In genomic region chrX:11171956-11172355, GRCh38 we compare ENCODE assay signal across 16 cellular contexts.
A peak's percentile ranks its signal among the peaks of the same experiment; 100 is the strongest.
DNase-seq lines count a peak whose midpoint lies in the region; ATAC-seq and TF ChIP-seq lines count a peak whose summit lies in the region.
"Had no signal": no experiment of that assay in that cellular context is flagged by ENCODE, and none has a peak within 500 bp of the region (broad histone marks: within the 10 kb centered on the region; RNA-seq: fewer than 3 reads in every experiment).

No MANE protein-coding gene starts in this region.

- H3K27ac ChIP-seq in psoas muscle = peak overlapping the region; percentile 30
- peak overlapping the region; percentile 43 to 60 (median 48) for H3K27ac ChIP-seq in gastrocnemius medialis
- H3K27ac ChIP-seq in thoracic aorta = peak overlapping the region in 1 of 2 donors; percentile 49
- H3K27ac ChIP-seq: BLaER1 had no signal

- TF ChIP-seq POLR2A in gastrocnemius medialis (IDR thresholded peaks at IDR 0.05) = no peak

- peaks cover 0 to 9% (median 0%) of the 10 kb centered on the region in 3 donors for H3K27me3 ChIP-seq in psoas muscle (ENCODE audit: insufficient read depth in 3 of 3, low read length in 2 of 3)
- no peaks in the 10 kb centered on the region for H3K27me3 ChIP-seq in gastrocnemius medialis
- no peaks in the 10 kb centered on the region for H3K27me3 ChIP-seq in thoracic aorta (replicated peaks; ENCODE audit: insufficient read depth)
- H3K27me3 ChIP-seq: BE2C had no signal

- in situ Hi-C loops in gastrocnemius medialis (cut with MboI; ENCODE audit: low sequenced_read_pairs in 4 of 4) = no loop called here

- H3K36me3 ChIP-seq in psoas muscle (ENCODE audit: insufficient read depth in 1 of 2, low read depth in 1 of 2) = peaks cover 0 to 8% of the 10 kb centered on the region in 2 donors
- H3K36me3 ChIP-seq in gastrocnemius medialis = no peaks in the 10 kb centered on the region
- no peaks in the 10 kb centered on the region for H3K36me3 ChIP-seq in thoracic aorta
- H3K36me3 ChIP-seq: BE2C, BLaER1 had no signal

- ATAC-seq in psoas muscle = peak; percentile 64 to 82 (median 71)
- peak; percentile 52 to 76 for ATAC-seq in gastrocnemius medialis
- ATAC-seq in thoracic aorta (ENCODE audit: insufficient number of reproducible peaks, low FRiP score, low read depth) = no peak
- no peak for ATAC-seq in SK-N-SH treated with all-trans-retinoic acid at 6 μM for 48 hours
- ATAC-seq: CD8-positive, alpha-beta T cell had no signal

- H3K9me3 ChIP-seq in psoas muscle (no peaks in the 10 kb centered on the region), gastrocnemius medialis (no peaks in the 10 kb centered on the region), thoracic aorta (no peaks in the 10 kb centered on the region)
- H3K9me3 ChIP-seq: BE2C, BLaER1, Caco-2 had no signal

- intact Hi-C loops in psoas muscle (cut with DNase I) (no loop called here), gastrocnemius medialis (cut with DNase I; ENCODE audit: low total_unique reads) (no loop called here)

- H3K4me1 ChIP-seq in psoas muscle = no peaks in the 10 kb centered on the region
- peaks cover 0 to 15% of the 10 kb centered on the region in 2 donors for H3K4me1 ChIP-seq in gastrocnemius medialis
- peaks cover 4 to 22% of the 10 kb centered on the region in 2 donors for H3K4me1 ChIP-seq in thoracic aorta (ENCODE audit: control insufficient read depth in 1 of 2, low read depth in 2 of 2)
- H3K4me1 ChIP-seq: BE2C, BLaER1, Caco-2 had no signal

- peak overlapping the region; percentile 21 for H3K4me3 ChIP-seq in psoas muscle
- no peak overlapping the region for H3K4me3 ChIP-seq in gastrocnemius medialis
- peak overlapping the region; percentile 35 for H3K4me3 ChIP-seq in thoracic aorta
- H3K4me3 ChIP-seq: BLaER1 had no signal

- WGBS in psoas muscle, 3 donors = 36 to 52% (median 44%) methylated on average over 4 of the region's 4 CpGs

- DNase-seq in psoas muscle = no peak
- peak in 1 of 2 donors; percentile 10 for DNase-seq in gastrocnemius medialis
- DNase-seq in thoracic aorta (ENCODE audit: low spot score) = no peak
- no peak for DNase-seq in NCI-H774 (lab: John Stamatoyannopoulos, UW)
- DNase-seq: 8988T; ACHN; BE2C; C1 segment of cervical spinal cord; Caco-2; Calu3; CD4-positive, CD25-positive, alpha-beta regulatory T cell; CD8-positive, alpha-beta T cell; DMS79 treated with DMSO at 0.1 percent for 48 hours; GF-D8 had no signal

- TF ChIP-seq CTCF in psoas muscle (IDR thresholded peaks at IDR 0.05) (no peak), gastrocnemius medialis (IDR thresholded peaks at IDR 0.05 in 4 of 5, conservative IDR thresholded peaks at IDR 0.05 in 1 of 5) (no peak), thoracic aorta (IDR thresholded peaks at IDR 0.05) (no peak)

TF ChIP-seq in SK-N-SH treated with all-trans-retinoic acid at 6 μM for 48 hours, 23 proteins besides CTCF, POLR2A, EP300 and RAD21:
- TF ChIP-seq ZNF8 (CRISPR knock-in tag; IDR thresholded peaks at IDR 0.05) (no peak), PPARA (CRISPR knock-in tag; IDR thresholded peaks at IDR 0.05; ENCODE audit: borderline replicate concordance) (no peak), ZC3H10 (CRISPR knock-in tag; IDR thresholded peaks at IDR 0.05) (no peak), BACH2 (CRISPR knock-in tag; IDR thresholded peaks at IDR 0.05; ENCODE audit: borderline replicate concordance) (no peak), OSR1 (CRISPR knock-in tag; IDR thresholded peaks at IDR 0.05) (no peak), GLIS3 (CRISPR knock-in tag; IDR thresholded peaks at IDR 0.05) (no peak), CREB5 (CRISPR knock-in tag; IDR thresholded peaks at IDR 0.05; ENCODE audit: low read depth) (no peak), ESRRG (CRISPR knock-in tag; IDR thresholded peaks at IDR 0.05) (no peak), CSDC2 (CRISPR knock-in tag; IDR thresholded peaks at IDR 0.05) (no peak), ISL1 (CRISPR knock-in tag; IDR thresholded peaks at IDR 0.05) (no peak), SNAI2 (CRISPR knock-in tag; IDR thresholded peaks at IDR 0.05) (no peak), TOX (CRISPR knock-in tag; IDR thresholded peaks at IDR 0.05; ENCODE audit: borderline replicate concordance) (no peak)
- TF ChIP-seq, protein P1, sequence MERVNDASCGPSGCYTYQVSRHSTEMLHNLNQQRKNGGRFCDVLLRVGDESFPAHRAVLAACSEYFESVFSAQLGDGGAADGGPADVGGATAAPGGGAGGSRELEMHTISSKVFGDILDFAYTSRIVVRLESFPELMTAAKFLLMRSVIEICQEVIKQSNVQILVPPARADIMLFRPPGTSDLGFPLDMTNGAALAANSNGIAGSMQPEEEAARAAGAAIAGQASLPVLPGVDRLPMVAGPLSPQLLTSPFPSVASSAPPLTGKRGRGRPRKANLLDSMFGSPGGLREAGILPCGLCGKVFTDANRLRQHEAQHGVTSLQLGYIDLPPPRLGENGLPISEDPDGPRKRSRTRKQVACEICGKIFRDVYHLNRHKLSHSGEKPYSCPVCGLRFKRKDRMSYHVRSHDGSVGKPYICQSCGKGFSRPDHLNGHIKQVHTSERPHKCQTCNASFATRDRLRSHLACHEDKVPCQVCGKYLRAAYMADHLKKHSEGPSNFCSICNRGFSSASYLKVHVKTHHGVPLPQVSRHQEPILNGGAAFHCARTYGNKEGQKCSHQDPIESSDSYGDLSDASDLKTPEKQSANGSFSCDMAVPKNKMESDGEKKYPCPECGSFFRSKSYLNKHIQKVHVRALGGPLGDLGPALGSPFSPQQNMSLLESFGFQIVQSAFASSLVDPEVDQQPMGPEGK (CRISPR knock-in tag; IDR thresholded peaks at IDR 0.05; ENCODE audit: borderline replicate concordance) = no peak
- TF ChIP-seq, protein P2, sequence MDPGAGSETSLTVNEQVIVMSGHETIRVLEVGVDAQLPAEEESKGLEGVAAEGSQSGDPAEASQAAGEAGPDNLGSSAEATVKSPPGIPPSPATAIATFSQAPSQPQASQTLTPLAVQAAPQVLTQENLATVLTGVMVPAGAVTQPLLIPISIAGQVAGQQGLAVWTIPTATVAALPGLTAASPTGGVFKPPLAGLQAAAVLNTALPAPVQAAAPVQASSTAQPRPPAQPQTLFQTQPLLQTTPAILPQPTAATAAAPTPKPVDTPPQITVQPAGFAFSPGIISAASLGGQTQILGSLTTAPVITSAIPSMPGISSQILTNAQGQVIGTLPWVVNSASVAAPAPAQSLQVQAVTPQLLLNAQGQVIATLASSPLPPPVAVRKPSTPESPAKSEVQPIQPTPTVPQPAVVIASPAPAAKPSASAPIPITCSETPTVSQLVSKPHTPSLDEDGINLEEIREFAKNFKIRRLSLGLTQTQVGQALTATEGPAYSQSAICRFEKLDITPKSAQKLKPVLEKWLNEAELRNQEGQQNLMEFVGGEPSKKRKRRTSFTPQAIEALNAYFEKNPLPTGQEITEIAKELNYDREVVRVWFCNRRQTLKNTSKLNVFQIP (CRISPR knock-in tag; IDR thresholded peaks at IDR 0.05; ENCODE audit: borderline replicate concordance, low read depth) = no peak

Comparison
In these comparisons a context has a peak if more than half of its experiments do, and no peak if none do; other contexts are left out.
1. ATAC-seq: peak in psoas muscle (4 of 4) and gastrocnemius medialis (2 of 2); none in thoracic aorta (single experiment) and SK-N-SH treated with all-trans-retinoic acid at 6 μM for 48 hours (single experiment).
2. H3K4me3 ChIP-seq: peak in psoas muscle (single experiment) and thoracic aorta (single experiment); none in gastrocnemius medialis (0 of 4).